ENCODE assay signal across 13 cellular contexts in the genomic region with DNA sequence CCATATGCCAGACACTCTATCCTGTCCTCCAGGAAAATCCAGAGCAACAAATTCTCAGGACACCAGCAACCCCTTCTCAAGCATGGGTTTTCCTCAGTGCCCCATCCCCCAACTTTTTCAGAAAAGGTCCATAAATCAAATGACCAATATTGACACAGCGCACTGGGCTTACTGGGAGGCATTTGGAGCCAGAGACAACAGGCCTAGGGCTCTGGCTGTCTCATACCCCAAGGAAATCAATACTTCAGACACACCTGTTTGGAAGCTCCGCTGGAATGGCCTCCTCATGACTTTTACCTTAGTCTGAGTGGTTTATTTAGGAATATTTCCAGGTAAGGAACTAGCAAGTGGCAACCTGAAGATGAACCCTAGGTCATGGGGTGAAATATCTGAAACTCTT.
DNase-seq lines count a peak whose midpoint lies in the region; ATAC-seq lines count a peak whose summit lies in the region.
"Had no signal": no experiment of that assay in that cellular context is flagged by ENCODE, and none has a peak within 500 bp of the region (broad histone marks: within the 10 kb centered on the region; RNA-seq: fewer than 3 reads in every experiment).

No MANE protein-coding gene starts in this region.

- DNase-seq in DMS53 (lab: John Stamatoyannopoulos, UW) (peak; percentile 10), DMS53 treated with DMSO at 0.1 percent for 48 hours (lab: John Stamatoyannopoulos, UW; ENCODE audit: unreplicated experiment) (no peak), NCI-H146 (lab: John Stamatoyannopoulos, UW) (peak; percentile 78), left lobe of liver (ENCODE audit: low spot score) (no peak), cardiac septum (ENCODE audit: low spot score) (no peak), NOMO-1 treated with dmso at 0.1 percent for 144 hours (lab: John Stamatoyannopoulos, UW; ENCODE audit: unreplicated experiment) (no peak)
- DNase-seq: AML-193; CD4-positive, alpha-beta T cell; GM23248; IMR-90 had no signal

- intact Hi-C loops in cardiac septum (cut with DNase I) = no loop called here

- ATAC-seq in left lobe of liver (peak; percentile 34), HG03565 (IDR thresholded peaks at IDR 0.05; ENCODE audit: unreplicated experiment) (no peak)
- ATAC-seq: A549, K562 had no signal

Comparison
In these comparisons a context has a peak if more than half of its experiments do, and no peak if none do; other contexts are left out.
1. DNase-seq: peak in DMS53 (single experiment) and NCI-H146 (single experiment); none in DMS53 treated with DMSO at 0.1 percent for 48 hours (single experiment), left lobe of liver (single experiment), cardiac septum (single experiment) and NOMO-1 treated with dmso at 0.1 percent for 144 hours (single experiment).